Comparison of ENCODE assay signal across 18 cellular contexts in the genomic region with DNA sequence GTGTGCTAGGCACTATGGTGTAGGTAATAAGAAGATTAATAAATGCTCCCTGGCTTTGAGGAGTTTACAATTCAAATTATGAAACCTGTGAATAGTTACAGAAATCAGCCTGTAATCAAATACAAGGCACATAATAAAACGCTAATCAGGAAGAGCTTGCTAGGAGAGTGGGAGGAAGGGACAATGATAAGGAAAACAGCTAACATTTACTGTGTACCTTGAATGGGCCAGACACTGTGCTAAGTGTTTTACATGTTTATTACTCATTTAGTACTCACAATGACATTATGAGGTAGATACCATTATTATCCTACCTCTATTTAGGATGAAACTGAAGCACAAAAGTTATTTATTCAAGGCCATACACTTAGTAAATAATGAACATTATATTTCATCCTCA. TPM values are rescaled to one million over a fixed set of nuclear protein-coding genes. Genes with fewer than 3 reads are reported as not detected.
DNase-seq lines count a peak whose midpoint lies in the region; ATAC-seq, FAIRE-seq and TF ChIP-seq lines count a peak whose summit lies in the region.
"Had no signal": no experiment of that assay in that cellular context is flagged by ENCODE, and none has a peak within 500 bp of the region (broad histone marks: within the 10 kb centered on the region; RNA-seq: fewer than 3 reads in every experiment).

No MANE protein-coding gene starts in this region.

- no peaks in the 10 kb centered on the region for H3K9me3 ChIP-seq in mucosa of descending colon
- H3K9me3 ChIP-seq: A549 had no signal

- TF ChIP-seq CTCF in D721Med (IDR thresholded peaks at IDR 0.05; ENCODE audit: insufficient read depth, missing control alignments) (no peak), mucosa of descending colon (IDR thresholded peaks at IDR 0.05) (no peak)

- peaks cover 5% of the 10 kb centered on the region for H3K36me3 ChIP-seq in mucosa of descending colon (ENCODE audit: low read depth)

- peak; percentile 79 for FAIRE-seq in D721Med (lab: Jason Lieb, UNC)
- FAIRE-seq: A549 had no signal

- no peak for DNase-seq in D721Med (ENCODE audit: insufficient read length, low spot score)
- peak; percentile 69 for DNase-seq in NCI-H526 treated with DMSO at 0.1 percent for 48 hours (lab: John Stamatoyannopoulos, UW)
- peak; percentile 25 for DNase-seq in dermis blood vessel endothelial cell
- no peak for DNase-seq in mucosa of descending colon
- no peak for DNase-seq in CD1c-positive myeloid dendritic cell (ENCODE audit: extremely low spot score)
- no peak for DNase-seq in NCI-H2171 treated with DMSO at 0.1 percent for 48 hours (lab: John Stamatoyannopoulos, UW)
- DNase-seq: EL, GF-D8, KG1, NCI-H1105, NCI-H146, NCI-H2029, NCI-H226, NCI-H510A treated with DMSO at 0.1 percent for 48 hours had no signal

- no peak overlapping the region for H3K4me3 ChIP-seq in mucosa of descending colon
- H3K4me3 ChIP-seq: A549, GM23338 had no signal

- ATAC-seq in mucosa of descending colon (peak; percentile 73), SK-N-SH treated with all-trans-retinoic acid at 6 μM for 48 hours (no peak)
- ATAC-seq: A549, GM23338, Panc1 had no signal

- H3K4me1 ChIP-seq in mucosa of descending colon (ENCODE audit: low read depth), result no peaks in the 10 kb centered on the region
- H3K4me1 ChIP-seq: A549 had no signal

- intact Hi-C loops in mucosa of descending colon (cut with DNase I, micrococcal nuclease), result no loop called here

TF ChIP-seq in SK-N-SH treated with all-trans-retinoic acid at 6 μM for 48 hours, 23 proteins besides CTCF, POLR2A, EP300 and RAD21:
- TF ChIP-seq BACH2 (CRISPR knock-in tag; IDR thresholded peaks at IDR 0.05; ENCODE audit: borderline replicate concordance) (no peak), TCF4 (CRISPR knock-in tag; IDR thresholded peaks at IDR 0.05; ENCODE audit: borderline replicate concordance) (no peak), ZNF8 (CRISPR knock-in tag; IDR thresholded peaks at IDR 0.05) (no peak), ZFP30 (CRISPR knock-in tag; IDR thresholded peaks at IDR 0.05) (no peak)

RNA-seq across cellular contexts. Expression of gene AFF4, which starts 36.1 kb away (rescaled TPM):
- total RNA-seq in dermis blood vessel endothelial cell, result 29.1 and 41.8 TPM in 2 replicates
- total RNA-seq in mucosa of descending colon, result 10 to 100 TPM; 65.8 to 85.3 (median 76.6) TPM

RNA-seq across cellular contexts. Expression of gene LEAP2, which starts 53.9 kb away (rescaled TPM):
- total RNA-seq in dermis blood vessel endothelial cell (0.09 and 0.17 TPM in 2 replicates), mucosa of descending colon (1 to 10 TPM; 2.9 to 9.9 (median 3.8) TPM)

Comparison
In these comparisons a context has a peak if more than half of its experiments do, and no peak if none do; other contexts are left out.
1. DNase-seq: peak in NCI-H526 treated with DMSO at 0.1 percent for 48 hours (single experiment) and dermis blood vessel endothelial cell (single experiment); none in D721Med (single experiment), mucosa of descending colon (0 of 3), CD1c-positive myeloid dendritic cell (single experiment) and NCI-H2171 treated with DMSO at 0.1 percent for 48 hours (single experiment).